37 cellular contexts compared by ENCODE assay signal in the genomic region with DNA sequence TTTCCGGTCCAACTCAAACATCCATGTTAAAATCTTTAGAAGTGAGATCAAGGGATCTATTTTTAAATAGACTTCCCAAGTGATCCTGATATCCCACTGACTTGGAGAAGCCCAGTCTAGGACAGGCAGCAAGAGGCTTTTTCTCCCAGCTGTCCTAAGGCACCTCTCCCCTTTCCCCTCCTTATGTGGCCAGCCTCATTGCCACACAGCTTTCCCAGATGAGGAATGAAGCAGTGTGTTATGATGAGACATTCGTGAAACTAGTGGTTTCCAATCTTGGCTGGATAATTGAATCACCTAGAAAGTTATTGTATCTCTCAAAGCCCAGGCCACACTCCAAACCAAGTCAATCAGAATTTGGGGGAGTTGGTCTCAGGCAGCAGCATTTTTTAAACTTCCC. TPM values are rescaled to one million over a fixed set of nuclear protein-coding genes. Genes with fewer than 3 reads are reported as not detected.
"Had no signal": no experiment of that assay in that cellular context is flagged by ENCODE, and none has a peak within 500 bp of the region (broad histone marks: within the 10 kb centered on the region; RNA-seq: fewer than 3 reads in every experiment).

No MANE protein-coding gene starts in this region.

- H3K27me3 ChIP-seq: body of pancreas, cardiac muscle cell, dorsolateral prefrontal cortex, esophagus muscularis mucosa, right atrium auricular region, stomach, suprapubic skin, transverse colon had no signal

- ATAC-seq: activated CD4-positive, CD25-positive, alpha-beta regulatory T cell treated with anti-CD3 and anti-CD28 coated beads, Interleukin-2, amount 50 U/mL, for 24 hours; body of pancreas; left colon; naive thymus-derived CD8-positive, alpha-beta T cell; stimulated activated naive B cell treated with anti-CD40 and anti-IgM and Interleukin-4, amounts not matched to agents 10 μg/mL and 1 μg/mL and 100 μg/mL, for 72 hours had no signal

- H3K36me3 ChIP-seq: WERI-Rb-1 had no signal

- H3K27me3 Mint-ChIP-seq: activated naive CD4-positive, alpha-beta T cell treated with anti-CD3 and anti-CD28 coated beads, Interleukin-2, amount 10 ng/mL, durations not matched to agents 7 days and 5 days; memory B cell; naive thymus-derived CD8-positive, alpha-beta T cell; stimulated activated naive B cell treated with anti-CD40 and anti-IgM and Interleukin-4, amounts not matched to agents 10 μg/mL and 1 μg/mL and 100 μg/mL, for 72 hours had no signal

- H3K9me3 ChIP-seq: body of pancreas, transverse colon had no signal

- H3K27ac Mint-ChIP-seq: activated naive CD4-positive, alpha-beta T cell treated with anti-CD3 and anti-CD28 coated beads, Interleukin-2, amount 10 ng/mL, durations not matched to agents 7 days and 5 days; immature natural killer cell; memory B cell; naive thymus-derived CD8-positive, alpha-beta T cell; stimulated activated naive B cell treated with anti-CD40 and anti-IgM and Interleukin-4, amounts not matched to agents 10 μg/mL and 1 μg/mL and 100 μg/mL, for 72 hours; T-helper 1 cell treated with Interleukin-12 subunit alpha and Interleukin-12 subunit beta and Interleukin-4 antibody, amounts not matched to agents 30 μg/mL and 1 μg/mL, for 36 hours had no signal

- DNase-seq: activated CD4-positive, alpha-beta T cell treated with anti-CD3 and anti-CD28 coated beads for 48 hours; activated CD4-positive, alpha-beta T cell treated with anti-CD3 and anti-CD28 coated beads, Interleukin-2, amount 50 U/mL, for 48 hours; activated CD8-positive, alpha-beta memory T cell treated with anti-CD3 and anti-CD28 coated beads for 24 hours; activated gamma-delta T cell; activated naive CD4-positive, alpha-beta T cell treated with anti-CD3 and anti-CD28 coated beads, Interleukin-2, amount 10 ng/mL, durations not matched to agents 7 days and 5 days; activated T-cell treated with anti-CD3 and anti-CD28 coated beads, Interleukin-2, amount 50 U/mL, for 1 hour; anterior cingulate cortex; body of pancreas; cerebellar nuclear complex; dorsolateral prefrontal cortex; head of caudate nucleus; hypothalamus; immature natural killer cell; kidney; left colon; midbrain; naive thymus-derived CD8-positive, alpha-beta T cell; occipital lobe; SK-N-SH; stimulated activated CD4-positive, alpha-beta T cell treated with anti-CD3 and anti-CD28 coated beads, Interleukin-15, amount 100 ng/mL, for 24 hours; stimulated activated CD4-positive, alpha-beta T cell treated with anti-CD3 and anti-CD28 coated beads, Interleukin-2, amount 100 ng/mL, for 24 hours; stimulated activated naive B cell treated with anti-CD40 and anti-IgM and Interleukin-4, amounts not matched to agents 10 μg/mL and 1 μg/mL and 100 μg/mL, for 72 hours; stomach; SW 1271; T-helper 9 cell; transverse colon; WERI-Rb-1 had no signal

- H3K27ac ChIP-seq: body of pancreas, cardiac muscle cell, dorsolateral prefrontal cortex, esophagus muscularis mucosa, right atrium auricular region, stomach, suprapubic skin, transverse colon, WERI-Rb-1 had no signal

- H3K4me1 Mint-ChIP-seq: activated naive CD4-positive, alpha-beta T cell treated with anti-CD3 and anti-CD28 coated beads, Interleukin-2, amount 10 ng/mL, durations not matched to agents 7 days and 5 days; memory B cell; naive thymus-derived CD8-positive, alpha-beta T cell; neural crest cell had no signal

- H3K4me3 Mint-ChIP-seq: activated naive CD4-positive, alpha-beta T cell treated with anti-CD3 and anti-CD28 coated beads, Interleukin-2, amount 10 ng/mL, durations not matched to agents 7 days and 5 days; immature natural killer cell; memory B cell; naive thymus-derived CD8-positive, alpha-beta T cell; neural crest cell; stimulated activated naive B cell treated with anti-CD40 and anti-IgM and Interleukin-4, amounts not matched to agents 10 μg/mL and 1 μg/mL and 100 μg/mL, for 72 hours; T-helper 1 cell treated with Interleukin-12 subunit alpha and Interleukin-12 subunit beta and Interleukin-4 antibody, amounts not matched to agents 30 μg/mL and 1 μg/mL, for 36 hours had no signal

- H3K4me3 ChIP-seq: body of pancreas, cardiac muscle cell, coronary artery, dorsolateral prefrontal cortex, esophagus muscularis mucosa, right atrium auricular region, stomach, suprapubic skin, transverse colon had no signal

- H3K4me1 ChIP-seq: esophagus muscularis mucosa, right atrium auricular region, transverse colon had no signal

RNA-seq across cellular contexts. Expression of gene HSD17B13, which starts 16.8 kb away (rescaled TPM):
- total RNA-seq: endothelial cell of umbilical vein, kidney, neural crest cell, right atrium auricular region had no signal
- polyA plus RNA-seq: cardiac muscle cell had no signal
